ENCODE assay signal across 13 cellular contexts in genomic region chr2:239181601-239182471, GRCh38.
DNase-seq lines count a peak whose midpoint lies in the region; ATAC-seq and TF ChIP-seq lines count a peak whose summit lies in the region.
"Had no signal": no experiment of that assay in that cellular context is flagged by ENCODE, and none has a peak within 500 bp of the region (broad histone marks: within the 10 kb centered on the region; RNA-seq: fewer than 3 reads in every experiment).

No MANE protein-coding gene starts in this region.

- DNase-seq in NCI-H1092 treated with DMSO at 0.1 percent for 48 hours (lab: John Stamatoyannopoulos, UW) (peak; percentile 8), NCI-H2107 treated with DMSO at 0.1 percent for 48 hours (lab: John Stamatoyannopoulos, UW; ENCODE audit: unreplicated experiment) (peak; percentile 87), glutamatergic neuron (peak; percentile 42), retina (peak; percentile 66), superior temporal gyrus (ENCODE audit: extremely low spot score) (no peak), cerebellum (ENCODE audit: low spot score) (no peak)
- DNase-seq: activated T-cell treated with anti-CD3 and anti-CD28 coated beads, Interleukin-2, amount 50 U/mL, for 24 hours; effector memory CD4-positive, alpha-beta T cell had no signal

- peaks cover 13% of the 10 kb centered on the region for H3K4me1 Mint-ChIP-seq in glutamatergic neuron (ENCODE audit: low read depth, unreplicated experiment)

- H3K36me3 Mint-ChIP-seq in glutamatergic neuron (ENCODE audit: unreplicated experiment): peaks cover 8% of the 10 kb centered on the region

- ATAC-seq in HG02798 (IDR thresholded peaks at IDR 0.05; ENCODE audit: poor library complexity, unreplicated experiment): no peak
- no peak for ATAC-seq in HG03139 (IDR thresholded peaks at IDR 0.05; ENCODE audit: unreplicated experiment)
- ATAC-seq: activated CD4-positive, CD25-positive, alpha-beta regulatory T cell treated with anti-CD3 and anti-CD28 coated beads, Interleukin-2, amount 50 U/mL, for 24 hours; gastrocnemius medialis; natural killer cell treated with Interleukin-12 subunit alpha and Interleukin-12 subunit beta and Interleukin-15 and Interleukin-18, amount 100 ng/mL, for 72 hours had no signal

- peaks cover 13% of the 10 kb centered on the region for H3K9me3 Mint-ChIP-seq in glutamatergic neuron (ENCODE audit: unreplicated experiment)
- H3K9me3 Mint-ChIP-seq: natural killer cell treated with Interleukin-12 subunit alpha and Interleukin-12 subunit beta and Interleukin-15 and Interleukin-18, amount 100 ng/mL, for 72 hours had no signal

- no peak for TF ChIP-seq CTCF in glutamatergic neuron (IDR thresholded peaks at IDR 0.05; ENCODE audit: partially characterized antibody, unreplicated experiment)

- H3K4me3 Mint-ChIP-seq in glutamatergic neuron (ENCODE audit: unreplicated experiment): no peak overlapping the region
- H3K4me3 Mint-ChIP-seq: activated T-cell treated with anti-CD3 and anti-CD28 coated beads, Interleukin-2, amount 50 U/mL, for 24 hours; natural killer cell treated with Interleukin-12 subunit alpha and Interleukin-12 subunit beta and Interleukin-15 and Interleukin-18, amount 100 ng/mL, for 72 hours had no signal

- H3K27ac Mint-ChIP-seq in glutamatergic neuron (ENCODE audit: unreplicated experiment): no peak overlapping the region
- H3K27ac Mint-ChIP-seq: activated T-cell treated with anti-CD3 and anti-CD28 coated beads, Interleukin-2, amount 50 U/mL, for 24 hours; natural killer cell treated with Interleukin-12 subunit alpha and Interleukin-12 subunit beta and Interleukin-15 and Interleukin-18, amount 100 ng/mL, for 72 hours had no signal

- peaks cover 15% of the 10 kb centered on the region for H3K27me3 Mint-ChIP-seq in glutamatergic neuron (ENCODE audit: unreplicated experiment)
- H3K27me3 Mint-ChIP-seq: activated T-cell treated with anti-CD3 and anti-CD28 coated beads, Interleukin-2, amount 50 U/mL, for 24 hours; natural killer cell treated with Interleukin-12 subunit alpha and Interleukin-12 subunit beta and Interleukin-15 and Interleukin-18, amount 100 ng/mL, for 72 hours had no signal

Comparison
In these comparisons a context has a peak if more than half of its experiments do, and no peak if none do; other contexts are left out.
1. DNase-seq: peak in NCI-H1092 treated with DMSO at 0.1 percent for 48 hours (single experiment), NCI-H2107 treated with DMSO at 0.1 percent for 48 hours (single experiment), glutamatergic neuron (single experiment) and retina (single experiment); none in superior temporal gyrus (single experiment) and cerebellum (single experiment).